Comparison of ENCODE assay signal across 13 cellular contexts in genomic region chr9:124639637-124640036, GRCh38.
DNase-seq lines count a peak whose midpoint lies in the region; ATAC-seq and TF ChIP-seq lines count a peak whose summit lies in the region.
"Had no signal": no experiment of that assay in that cellular context is flagged by ENCODE, and none has a peak within 500 bp of the region (broad histone marks: within the 10 kb centered on the region; RNA-seq: fewer than 3 reads in every experiment).

No MANE protein-coding gene starts in this region.

- H3K36me3 Mint-ChIP-seq in WTC11 (peaks cover under 1% of the 10 kb centered on the region; the same call in 1 of the 2 replicates), HFFc6 (ENCODE audit: low read depth) (peaks cover 2% of the 10 kb centered on the region; the same call in 1 of the 2 replicates)
- H3K36me3 Mint-ChIP-seq in natural killer cell treated with Interleukin-12 subunit alpha and Interleukin-12 subunit beta and Interleukin-15 and Interleukin-18, amount 100 ng/mL, for 72 hours: peaks cover under 1% of the 10 kb centered on the region

- no peak for TF ChIP-seq CTCF in WTC11 (IDR thresholded peaks at IDR 0.05)
- TF ChIP-seq CTCF in HFFc6 (IDR thresholded peaks at IDR 0.05): no peak

- no peaks in the 10 kb centered on the region for H3K27me3 Mint-ChIP-seq in WTC11 (ENCODE audit: low read depth)
- H3K27me3 Mint-ChIP-seq in natural killer cell treated with Interleukin-12 subunit alpha and Interleukin-12 subunit beta and Interleukin-15 and Interleukin-18, amount 100 ng/mL, for 72 hours: no peaks in the 10 kb centered on the region
- H3K27me3 Mint-ChIP-seq in HFFc6 (ENCODE audit: insufficient read depth): no peaks in the 10 kb centered on the region; the same call in none of the 2 replicates

- DNase-seq in NCI-H82 treated with DMSO at 0.1 percent for 48 hours (lab: John Stamatoyannopoulos, UW; ENCODE audit: unreplicated experiment) (peak; percentile 20), NCI-H82 (lab: John Stamatoyannopoulos, UW) (no peak), WTC11 (ENCODE audit: low spot score) (no peak), superior temporal gyrus (ENCODE audit: extremely low spot score) (no peak), HFFc6 (no peak), activated gamma-delta T cell (lab: John Stamatoyannopoulos, UW) (no peak)
- DNase-seq in natural killer cell treated with Interleukin-12 subunit alpha and Interleukin-12 subunit beta and Interleukin-15 and Interleukin-18, amount 100 ng/mL, for 72 hours (ENCODE audit: low spot score): no peak
- DNase-seq: AML-193; Caco-2; CD4-positive, alpha-beta T cell; GM23248; H7 had no signal

- H3K4me3 Mint-ChIP-seq in WTC11: no peak overlapping the region
- peak overlapping the region; percentile 1 for H3K4me3 Mint-ChIP-seq in natural killer cell treated with Interleukin-12 subunit alpha and Interleukin-12 subunit beta and Interleukin-15 and Interleukin-18, amount 100 ng/mL, for 72 hours
- no peak overlapping the region for H3K4me3 Mint-ChIP-seq in HFFc6
- H3K4me3 Mint-ChIP-seq: CD4-positive, alpha-beta T cell had no signal

- H3K27ac Mint-ChIP-seq in WTC11 (peak overlapping the region; percentile 9), HFFc6 (no peak overlapping the region)
- H3K27ac Mint-ChIP-seq in natural killer cell treated with Interleukin-12 subunit alpha and Interleukin-12 subunit beta and Interleukin-15 and Interleukin-18, amount 100 ng/mL, for 72 hours: peak overlapping the region in 1 of 2 donors; percentile 54
- H3K27ac Mint-ChIP-seq: CD4-positive, alpha-beta T cell had no signal

- POLR2A ChIA-PET in WTC11 (lab: Charles Lee): no interaction called here

- no peaks in the 10 kb centered on the region for H3K9me3 Mint-ChIP-seq in WTC11
- H3K9me3 Mint-ChIP-seq in natural killer cell treated with Interleukin-12 subunit alpha and Interleukin-12 subunit beta and Interleukin-15 and Interleukin-18, amount 100 ng/mL, for 72 hours: no peaks in the 10 kb centered on the region
- H3K9me3 Mint-ChIP-seq in HFFc6: no peaks in the 10 kb centered on the region
- H3K9me3 Mint-ChIP-seq: CD4-positive, alpha-beta T cell had no signal

- H3K4me1 Mint-ChIP-seq in WTC11 (peaks cover 18% of the 10 kb centered on the region), HFFc6 (ENCODE audit: low read depth) (no peaks in the 10 kb centered on the region)
- H3K4me1 Mint-ChIP-seq in natural killer cell treated with Interleukin-12 subunit alpha and Interleukin-12 subunit beta and Interleukin-15 and Interleukin-18, amount 100 ng/mL, for 72 hours (ENCODE audit: low read depth in 2 of 2): peaks cover 20 to 30% of the 10 kb centered on the region in 2 donors

- CTCF ChIA-PET in WTC11 (lab: Charles Lee): interaction anchor here (2.6 to 3.1 kb wide), 2 partner anchors 22 kb away, joined by 11 to 25 read pairs; no protein-coding TSS in a partner anchor

- no peak for ATAC-seq in WTC11
- peak; percentile 70 to 78 for ATAC-seq in natural killer cell treated with Interleukin-12 subunit alpha and Interleukin-12 subunit beta and Interleukin-15 and Interleukin-18, amount 100 ng/mL, for 72 hours
- ATAC-seq: A549 had no signal

TF ChIP-seq in WTC11, 78 proteins besides CTCF, POLR2A, EP300 and RAD21:
- no peak for TF ChIP-seq KAT7 (CRISPR knock-in tag; IDR thresholded peaks at IDR 0.05; ENCODE audit: borderline replicate concordance)
- no peak for TF ChIP-seq ZNF317 (CRISPR knock-in tag; IDR thresholded peaks at IDR 0.05; ENCODE audit: borderline replicate concordance, low read depth)
- no peak for TF ChIP-seq SOX15 (CRISPR knock-in tag; IDR thresholded peaks at IDR 0.05)
- no peak for TF ChIP-seq ATF1 (CRISPR knock-in tag; IDR thresholded peaks at IDR 0.05)
- no peak for TF ChIP-seq ZSCAN18 (CRISPR knock-in tag; IDR thresholded peaks at IDR 0.05)
